In the genomic region with DNA sequence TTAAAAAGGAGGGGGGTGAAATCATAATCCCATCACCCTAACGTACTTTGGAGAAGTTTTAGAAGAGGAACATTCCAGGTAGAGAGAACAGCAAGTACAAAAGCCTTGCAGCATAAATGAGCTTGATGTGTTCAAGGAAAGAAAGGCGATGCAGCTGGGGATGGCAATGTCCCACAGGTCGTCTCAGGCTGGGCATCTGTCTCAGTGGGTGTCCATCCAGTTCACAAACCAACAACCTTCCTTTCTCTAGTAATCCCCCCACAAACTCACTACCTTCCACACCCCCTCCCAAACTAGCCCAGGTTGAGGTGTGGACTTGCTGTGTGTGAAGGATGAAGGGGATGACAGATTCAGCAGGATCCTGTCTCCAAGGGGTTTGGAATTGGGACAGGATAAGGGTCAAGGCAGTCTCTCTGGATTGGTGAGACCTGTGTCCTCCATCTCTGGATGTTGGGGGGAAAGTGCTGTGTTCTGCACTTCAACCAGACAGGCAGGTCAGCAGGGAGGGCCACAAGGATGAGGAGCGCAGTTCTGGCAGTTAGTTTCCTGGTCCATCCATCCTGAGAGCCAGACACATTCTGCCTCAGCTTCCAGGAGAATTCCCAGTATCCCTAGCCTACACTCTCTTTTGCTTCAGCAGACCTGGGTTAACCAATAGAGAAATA, we compare ENCODE assay signal across 2 cellular contexts.
TF ChIP-seq lines count a peak whose summit lies in the region.

No MANE protein-coding gene starts in this region.

TF ChIP-seq in GM23338, 12 proteins besides CTCF, POLR2A, EP300 and RAD21 (continues in another document):
- TF ChIP-seq, protein P1, sequence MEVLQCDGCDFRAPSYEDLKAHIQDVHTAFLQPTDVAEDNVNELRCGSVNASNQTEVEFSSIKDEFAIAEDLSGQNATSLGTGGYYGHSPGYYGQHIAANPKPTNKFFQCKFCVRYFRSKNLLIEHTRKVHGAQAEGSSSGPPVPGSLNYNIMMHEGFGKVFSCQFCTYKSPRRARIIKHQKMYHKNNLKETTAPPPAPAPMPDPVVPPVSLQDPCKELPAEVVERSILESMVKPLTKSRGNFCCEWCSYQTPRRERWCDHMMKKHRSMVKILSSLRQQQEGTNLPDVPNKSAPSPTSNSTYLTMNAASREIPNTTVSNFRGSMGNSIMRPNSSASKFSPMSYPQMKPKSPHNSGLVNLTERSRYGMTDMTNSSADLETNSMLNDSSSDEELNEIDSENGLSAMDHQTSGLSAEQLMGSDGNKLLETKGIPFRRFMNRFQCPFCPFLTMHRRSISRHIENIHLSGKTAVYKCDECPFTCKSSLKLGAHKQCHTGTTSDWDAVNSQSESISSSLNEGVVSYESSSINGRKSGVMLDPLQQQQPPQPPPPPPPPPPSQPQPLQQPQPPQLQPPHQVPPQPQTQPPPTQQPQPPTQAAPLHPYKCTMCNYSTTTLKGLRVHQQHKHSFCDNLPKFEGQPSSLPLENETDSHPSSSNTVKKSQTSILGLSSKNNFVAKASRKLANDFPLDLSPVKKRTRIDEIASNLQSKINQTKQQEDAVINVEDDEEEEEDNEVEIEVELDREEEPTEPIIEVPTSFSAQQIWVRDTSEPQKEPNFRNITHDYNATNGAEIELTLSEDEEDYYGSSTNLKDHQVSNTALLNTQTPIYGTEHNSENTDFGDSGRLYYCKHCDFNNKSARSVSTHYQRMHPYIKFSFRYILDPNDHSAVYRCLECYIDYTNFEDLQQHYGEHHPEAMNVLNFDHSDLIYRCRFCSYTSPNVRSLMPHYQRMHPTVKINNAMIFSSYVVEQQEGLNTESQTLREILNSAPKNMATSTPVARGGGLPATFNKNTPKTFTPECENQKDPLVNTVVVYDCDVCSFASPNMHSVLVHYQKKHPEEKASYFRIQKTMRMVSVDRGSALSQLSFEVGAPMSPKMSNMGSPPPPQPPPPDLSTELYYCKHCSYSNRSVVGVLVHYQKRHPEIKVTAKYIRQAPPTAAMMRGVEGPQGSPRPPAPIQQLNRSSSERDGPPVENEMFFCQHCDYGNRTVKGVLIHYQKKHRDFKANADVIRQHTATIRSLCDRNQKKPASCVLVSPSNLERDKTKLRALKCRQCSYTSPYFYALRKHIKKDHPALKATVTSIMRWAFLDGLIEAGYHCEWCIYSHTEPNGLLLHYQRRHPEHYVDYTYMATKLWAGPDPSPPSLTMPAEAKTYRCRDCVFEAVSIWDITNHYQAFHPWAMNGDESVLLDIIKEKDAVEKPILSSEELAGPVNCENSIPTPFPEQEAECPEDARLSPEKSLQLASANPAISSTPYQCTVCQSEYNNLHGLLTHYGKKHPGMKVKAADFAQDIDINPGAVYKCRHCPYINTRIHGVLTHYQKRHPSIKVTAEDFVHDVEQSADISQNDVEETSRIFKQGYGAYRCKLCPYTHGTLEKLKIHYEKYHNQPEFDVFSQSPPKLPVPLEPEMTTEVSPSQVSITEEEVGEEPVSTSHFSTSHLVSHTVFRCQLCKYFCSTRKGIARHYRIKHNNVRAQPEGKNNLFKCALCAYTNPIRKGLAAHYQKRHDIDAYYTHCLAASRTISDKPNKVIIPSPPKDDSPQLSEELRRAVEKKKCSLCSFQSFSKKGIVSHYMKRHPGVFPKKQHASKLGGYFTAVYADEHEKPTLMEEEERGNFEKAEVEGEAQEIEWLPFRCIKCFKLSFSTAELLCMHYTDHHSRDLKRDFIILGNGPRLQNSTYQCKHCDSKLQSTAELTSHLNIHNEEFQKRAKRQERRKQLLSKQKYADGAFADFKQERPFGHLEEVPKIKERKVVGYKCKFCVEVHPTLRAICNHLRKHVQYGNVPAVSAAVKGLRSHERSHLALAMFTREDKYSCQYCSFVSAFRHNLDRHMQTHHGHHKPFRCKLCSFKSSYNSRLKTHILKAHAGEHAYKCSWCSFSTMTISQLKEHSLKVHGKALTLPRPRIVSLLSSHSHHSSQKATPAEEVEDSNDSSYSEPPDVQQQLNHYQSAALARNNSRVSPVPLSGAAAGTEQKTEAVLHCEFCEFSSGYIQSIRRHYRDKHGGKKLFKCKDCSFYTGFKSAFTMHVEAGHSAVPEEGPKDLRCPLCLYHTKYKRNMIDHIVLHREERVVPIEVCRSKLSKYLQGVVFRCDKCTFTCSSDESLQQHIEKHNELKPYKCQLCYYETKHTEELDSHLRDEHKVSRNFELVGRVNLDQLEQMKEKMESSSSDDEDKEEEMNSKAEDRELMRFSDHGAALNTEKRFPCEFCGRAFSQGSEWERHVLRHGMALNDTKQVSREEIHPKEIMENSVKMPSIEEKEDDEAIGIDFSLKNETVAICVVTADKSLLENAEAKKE (CRISPR knock-in tag; IDR thresholded peaks at IDR 0.05) = no peak
- TF ChIP-seq REST (IDR thresholded peaks at IDR 0.05; ENCODE audit: unreplicated experiment) = no peak
- no peak for TF ChIP-seq EZH2 (IDR thresholded peaks at IDR 0.05; ENCODE audit: low read depth, unreplicated experiment)
- TF ChIP-seq ZNF114 (CRISPR knock-in tag; IDR thresholded peaks at IDR 0.05) = no peak
- TF ChIP-seq, protein P2, sequence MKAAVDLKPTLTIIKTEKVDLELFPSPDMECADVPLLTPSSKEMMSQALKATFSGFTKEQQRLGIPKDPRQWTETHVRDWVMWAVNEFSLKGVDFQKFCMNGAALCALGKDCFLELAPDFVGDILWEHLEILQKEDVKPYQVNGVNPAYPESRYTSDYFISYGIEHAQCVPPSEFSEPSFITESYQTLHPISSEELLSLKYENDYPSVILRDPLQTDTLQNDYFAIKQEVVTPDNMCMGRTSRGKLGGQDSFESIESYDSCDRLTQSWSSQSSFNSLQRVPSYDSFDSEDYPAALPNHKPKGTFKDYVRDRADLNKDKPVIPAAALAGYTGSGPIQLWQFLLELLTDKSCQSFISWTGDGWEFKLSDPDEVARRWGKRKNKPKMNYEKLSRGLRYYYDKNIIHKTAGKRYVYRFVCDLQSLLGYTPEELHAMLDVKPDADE (IDR thresholded peaks at IDR 0.05) = no peak
- no peak for TF ChIP-seq STAT1 (IDR thresholded peaks at IDR 0.05; ENCODE audit: unreplicated experiment)
- TF ChIP-seq EZH2phosphoT487 (IDR thresholded peaks at IDR 0.05; ENCODE audit: unreplicated experiment) = no peak
- no peak for TF ChIP-seq POLR2AphosphoS5 (IDR thresholded peaks at IDR 0.05; ENCODE audit: low read depth)

TF ChIP-seq in WTC11, 78 proteins besides CTCF, POLR2A, EP300 and RAD21 (continued from another document):
- TF ChIP-seq, protein P3, sequence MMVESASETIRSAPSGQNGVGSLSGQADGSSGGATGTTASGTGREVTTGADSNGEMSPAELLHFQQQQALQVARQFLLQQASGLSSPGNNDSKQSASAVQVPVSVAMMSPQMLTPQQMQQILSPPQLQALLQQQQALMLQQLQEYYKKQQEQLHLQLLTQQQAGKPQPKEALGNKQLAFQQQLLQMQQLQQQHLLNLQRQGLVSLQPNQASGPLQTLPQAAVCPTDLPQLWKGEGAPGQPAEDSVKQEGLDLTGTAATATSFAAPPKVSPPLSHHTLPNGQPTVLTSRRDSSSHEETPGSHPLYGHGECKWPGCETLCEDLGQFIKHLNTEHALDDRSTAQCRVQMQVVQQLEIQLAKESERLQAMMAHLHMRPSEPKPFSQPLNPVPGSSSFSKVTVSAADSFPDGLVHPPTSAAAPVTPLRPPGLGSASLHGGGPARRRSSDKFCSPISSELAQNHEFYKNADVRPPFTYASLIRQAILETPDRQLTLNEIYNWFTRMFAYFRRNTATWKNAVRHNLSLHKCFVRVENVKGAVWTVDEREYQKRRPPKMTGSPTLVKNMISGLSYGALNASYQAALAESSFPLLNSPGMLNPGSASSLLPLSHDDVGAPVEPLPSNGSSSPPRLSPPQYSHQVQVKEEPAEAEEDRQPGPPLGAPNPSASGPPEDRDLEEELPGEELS (CRISPR knock-in tag; IDR thresholded peaks at IDR 0.05) = no peak
- TF ChIP-seq ELF4 (CRISPR knock-in tag; IDR thresholded peaks at IDR 0.05; ENCODE audit: low read depth) (no peak), E2F4 (CRISPR knock-in tag; IDR thresholded peaks at IDR 0.05; ENCODE audit: borderline replicate concordance, low read depth) (no peak)
- TF ChIP-seq, protein P4, sequence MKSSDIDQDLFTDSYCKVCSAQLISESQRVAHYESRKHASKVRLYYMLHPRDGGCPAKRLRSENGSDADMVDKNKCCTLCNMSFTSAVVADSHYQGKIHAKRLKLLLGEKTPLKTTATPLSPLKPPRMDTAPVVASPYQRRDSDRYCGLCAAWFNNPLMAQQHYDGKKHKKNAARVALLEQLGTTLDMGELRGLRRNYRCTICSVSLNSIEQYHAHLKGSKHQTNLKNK (CRISPR knock-in tag; IDR thresholded peaks at IDR 0.05) = no peak
